ENCODE assay signal across 12 cellular contexts in the genomic region with DNA sequence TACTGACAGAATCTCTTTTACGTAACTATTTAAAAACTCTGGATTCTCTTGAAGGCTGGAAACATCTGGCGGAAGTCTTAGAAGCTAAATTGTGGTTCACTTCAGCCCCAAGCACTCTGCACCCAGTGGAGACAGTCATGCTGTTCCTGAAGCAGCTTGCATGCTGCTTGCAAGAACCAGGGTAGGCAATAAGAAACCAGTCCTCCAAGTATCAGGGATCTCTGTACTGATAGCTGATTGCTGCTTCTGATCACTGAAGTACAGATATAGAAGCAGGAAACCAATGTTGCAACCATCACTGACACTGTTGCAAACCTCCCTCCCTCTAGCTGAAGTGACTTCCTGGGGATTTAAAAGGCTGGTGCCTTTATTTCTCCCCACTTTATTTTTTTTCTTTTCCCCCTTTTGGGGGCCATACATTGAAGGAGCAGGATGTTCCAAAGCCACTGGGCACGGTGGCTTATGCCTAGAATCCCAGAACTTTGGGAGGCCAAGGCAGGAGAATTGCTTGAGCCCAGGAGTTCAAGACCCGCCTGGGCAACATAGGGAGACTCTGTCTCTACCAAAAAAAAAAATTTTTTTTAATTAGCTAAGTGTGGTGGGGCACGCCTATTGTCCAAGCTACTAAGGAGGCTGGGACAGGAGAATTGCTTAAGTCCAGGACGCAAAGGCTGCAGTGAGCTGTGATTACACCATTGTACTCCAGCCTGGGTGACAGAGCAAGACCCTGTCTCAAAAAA.
A peak's percentile ranks its signal among the peaks of the same experiment; 100 is the strongest.
DNase-seq lines count a peak whose midpoint lies in the region; ATAC-seq and TF ChIP-seq lines count a peak whose summit lies in the region.
"Had no signal": no experiment of that assay in that cellular context is flagged by ENCODE, and none has a peak within 500 bp of the region (broad histone marks: within the 10 kb centered on the region; RNA-seq: fewer than 3 reads in every experiment).

No MANE protein-coding gene starts in this region.

- H3K27ac Mint-ChIP-seq in memory B cell, result no peak overlapping the region

- H3K4me1 Mint-ChIP-seq in memory B cell, result peaks cover 4% of the 10 kb centered on the region

- H3K27me3 Mint-ChIP-seq in memory B cell, result no peaks in the 10 kb centered on the region

- H3K4me3 ChIP-seq in WERI-Rb-1 (ENCODE audit: low read depth, low read length), result no peak overlapping the region
- H3K4me3 ChIP-seq: PC-9 had no signal

- no peak overlapping the region for H3K4me3 Mint-ChIP-seq in memory B cell

- H3K27me3 ChIP-seq in WERI-Rb-1 (ENCODE audit: insufficient read depth, low read depth, severe bottlenecking), result no peaks in the 10 kb centered on the region

- peaks cover 2% of the 10 kb centered on the region for H3K9me3 Mint-ChIP-seq in memory B cell

- ATAC-seq in GM21786 (IDR thresholded peaks at IDR 0.05; ENCODE audit: unreplicated experiment), result peak; percentile 61
- peak; percentile 45 for ATAC-seq in memory B cell (ENCODE audit: low read depth)
- no peak for ATAC-seq in GM18870 (IDR thresholded peaks at IDR 0.05; ENCODE audit: unreplicated experiment)
- no peak for ATAC-seq in SK-N-SH treated with all-trans-retinoic acid at 6 μM for 48 hours
- ATAC-seq in HG03097 (IDR thresholded peaks at IDR 0.05; ENCODE audit: low FRiP score, unreplicated experiment), result no peak
- ATAC-seq: HCT116 had no signal

- peaks cover 19% of the 10 kb centered on the region for H3K36me3 Mint-ChIP-seq in memory B cell

- H3K36me3 ChIP-seq in WERI-Rb-1, result peaks cover 25% of the 10 kb centered on the region

- no peak for TF ChIP-seq CTCF in WERI-Rb-1 (IDR thresholded peaks at IDR 0.05; ENCODE audit: low read depth, low read length)

- peak; percentile 99 for DNase-seq in GF-D8 (lab: John Stamatoyannopoulos, UW)
- peak; percentile 95 for DNase-seq in SKM-1 (lab: John Stamatoyannopoulos, UW; ENCODE audit: unreplicated experiment)
- no peak for DNase-seq in memory B cell (ENCODE audit: low spot score in 2 of 2)
- DNase-seq in WERI-Rb-1, result no peak
- DNase-seq: cortex of kidney, PC-9 had no signal

- H3K27ac ChIP-seq in WERI-Rb-1, result no peak overlapping the region
- H3K27ac ChIP-seq: KMS-11, PC-9 had no signal

- peaks cover 4% of the 10 kb centered on the region for H3K9me3 ChIP-seq in WERI-Rb-1 (ENCODE audit: severe bottlenecking)

TF ChIP-seq in SK-N-SH treated with all-trans-retinoic acid at 6 μM for 48 hours, 23 proteins besides CTCF, POLR2A, EP300 and RAD21:
- TF ChIP-seq TOX (CRISPR knock-in tag; IDR thresholded peaks at IDR 0.05; ENCODE audit: borderline replicate concordance) (no peak), CSDC2 (CRISPR knock-in tag; IDR thresholded peaks at IDR 0.05) (no peak), ZNF565 (CRISPR knock-in tag; conservative IDR thresholded peaks at IDR 0.05; ENCODE audit: low read depth) (no peak), GLIS3 (CRISPR knock-in tag; IDR thresholded peaks at IDR 0.05) (no peak), ARNTL (CRISPR knock-in tag; IDR thresholded peaks at IDR 0.05; ENCODE audit: borderline replicate concordance, low read depth) (no peak), ZC3H10 (CRISPR knock-in tag; IDR thresholded peaks at IDR 0.05) (no peak), ZFP3 (CRISPR knock-in tag; IDR thresholded peaks at IDR 0.05) (no peak), SNAI2 (CRISPR knock-in tag; IDR thresholded peaks at IDR 0.05) (no peak), OSR1 (CRISPR knock-in tag; IDR thresholded peaks at IDR 0.05) (no peak), ESRRG (CRISPR knock-in tag; IDR thresholded peaks at IDR 0.05) (no peak)
- TF ChIP-seq, protein P1, sequence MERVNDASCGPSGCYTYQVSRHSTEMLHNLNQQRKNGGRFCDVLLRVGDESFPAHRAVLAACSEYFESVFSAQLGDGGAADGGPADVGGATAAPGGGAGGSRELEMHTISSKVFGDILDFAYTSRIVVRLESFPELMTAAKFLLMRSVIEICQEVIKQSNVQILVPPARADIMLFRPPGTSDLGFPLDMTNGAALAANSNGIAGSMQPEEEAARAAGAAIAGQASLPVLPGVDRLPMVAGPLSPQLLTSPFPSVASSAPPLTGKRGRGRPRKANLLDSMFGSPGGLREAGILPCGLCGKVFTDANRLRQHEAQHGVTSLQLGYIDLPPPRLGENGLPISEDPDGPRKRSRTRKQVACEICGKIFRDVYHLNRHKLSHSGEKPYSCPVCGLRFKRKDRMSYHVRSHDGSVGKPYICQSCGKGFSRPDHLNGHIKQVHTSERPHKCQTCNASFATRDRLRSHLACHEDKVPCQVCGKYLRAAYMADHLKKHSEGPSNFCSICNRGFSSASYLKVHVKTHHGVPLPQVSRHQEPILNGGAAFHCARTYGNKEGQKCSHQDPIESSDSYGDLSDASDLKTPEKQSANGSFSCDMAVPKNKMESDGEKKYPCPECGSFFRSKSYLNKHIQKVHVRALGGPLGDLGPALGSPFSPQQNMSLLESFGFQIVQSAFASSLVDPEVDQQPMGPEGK (CRISPR knock-in tag; IDR thresholded peaks at IDR 0.05; ENCODE audit: borderline replicate concordance), result no peak
- TF ChIP-seq, protein P2, sequence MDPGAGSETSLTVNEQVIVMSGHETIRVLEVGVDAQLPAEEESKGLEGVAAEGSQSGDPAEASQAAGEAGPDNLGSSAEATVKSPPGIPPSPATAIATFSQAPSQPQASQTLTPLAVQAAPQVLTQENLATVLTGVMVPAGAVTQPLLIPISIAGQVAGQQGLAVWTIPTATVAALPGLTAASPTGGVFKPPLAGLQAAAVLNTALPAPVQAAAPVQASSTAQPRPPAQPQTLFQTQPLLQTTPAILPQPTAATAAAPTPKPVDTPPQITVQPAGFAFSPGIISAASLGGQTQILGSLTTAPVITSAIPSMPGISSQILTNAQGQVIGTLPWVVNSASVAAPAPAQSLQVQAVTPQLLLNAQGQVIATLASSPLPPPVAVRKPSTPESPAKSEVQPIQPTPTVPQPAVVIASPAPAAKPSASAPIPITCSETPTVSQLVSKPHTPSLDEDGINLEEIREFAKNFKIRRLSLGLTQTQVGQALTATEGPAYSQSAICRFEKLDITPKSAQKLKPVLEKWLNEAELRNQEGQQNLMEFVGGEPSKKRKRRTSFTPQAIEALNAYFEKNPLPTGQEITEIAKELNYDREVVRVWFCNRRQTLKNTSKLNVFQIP (CRISPR knock-in tag; IDR thresholded peaks at IDR 0.05; ENCODE audit: borderline replicate concordance, low read depth), result no peak
- TF ChIP-seq, protein P3, sequence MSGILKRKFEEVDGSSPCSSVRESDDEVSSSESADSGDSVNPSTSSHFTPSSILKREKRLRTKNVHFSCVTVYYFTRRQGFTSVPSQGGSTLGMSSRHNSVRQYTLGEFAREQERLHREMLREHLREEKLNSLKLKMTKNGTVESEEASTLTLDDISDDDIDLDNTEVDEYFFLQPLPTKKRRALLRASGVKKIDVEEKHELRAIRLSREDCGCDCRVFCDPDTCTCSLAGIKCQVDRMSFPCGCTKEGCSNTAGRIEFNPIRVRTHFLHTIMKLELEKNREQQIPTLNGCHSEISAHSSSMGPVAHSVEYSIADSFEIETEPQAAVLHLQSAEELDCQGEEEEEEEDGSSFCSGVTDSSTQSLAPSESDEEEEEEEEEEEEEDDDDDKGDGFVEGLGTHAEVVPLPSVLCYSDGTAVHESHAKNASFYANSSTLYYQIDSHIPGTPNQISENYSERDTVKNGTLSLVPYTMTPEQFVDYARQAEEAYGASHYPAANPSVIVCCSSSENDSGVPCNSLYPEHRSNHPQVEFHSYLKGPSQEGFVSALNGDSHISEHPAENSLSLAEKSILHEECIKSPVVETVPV (CRISPR knock-in tag; IDR thresholded peaks at IDR 0.05), result no peak
- TF ChIP-seq, protein P4, sequence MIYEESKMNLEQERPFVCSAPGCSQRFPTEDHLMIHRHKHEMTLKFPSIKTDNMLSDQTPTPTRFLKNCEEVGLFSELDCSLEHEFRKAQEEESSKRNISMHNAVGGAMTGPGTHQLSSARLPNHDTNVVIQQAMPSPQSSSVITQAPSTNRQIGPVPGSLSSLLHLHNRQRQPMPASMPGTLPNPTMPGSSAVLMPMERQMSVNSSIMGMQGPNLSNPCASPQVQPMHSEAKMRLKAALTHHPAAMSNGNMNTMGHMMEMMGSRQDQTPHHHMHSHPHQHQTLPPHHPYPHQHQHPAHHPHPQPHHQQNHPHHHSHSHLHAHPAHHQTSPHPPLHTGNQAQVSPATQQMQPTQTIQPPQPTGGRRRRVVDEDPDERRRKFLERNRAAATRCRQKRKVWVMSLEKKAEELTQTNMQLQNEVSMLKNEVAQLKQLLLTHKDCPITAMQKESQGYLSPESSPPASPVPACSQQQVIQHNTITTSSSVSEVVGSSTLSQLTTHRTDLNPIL (CRISPR knock-in tag; IDR thresholded peaks at IDR 0.05; ENCODE audit: low read depth), result no peak

Comparison
In these comparisons a context has a peak if more than half of its experiments do, and no peak if none do; other contexts are left out.
1. DNase-seq: peak in GF-D8 (single experiment) and SKM-1 (single experiment); none in memory B cell (0 of 2) and WERI-Rb-1 (single experiment).
2. ATAC-seq: peak in GM21786 (single experiment) and memory B cell (single experiment); none in GM18870 (single experiment), SK-N-SH treated with all-trans-retinoic acid at 6 μM for 48 hours (single experiment) and HG03097 (single experiment).